In genomic region chr6:69790629-69791028, GRCh38 we compare ENCODE assay signal across 10 cellular contexts. TPM values are rescaled to one million over a fixed set of nuclear protein-coding genes. Genes with fewer than 3 reads are reported as not detected.
DNase-seq lines count a peak whose midpoint lies in the region; ATAC-seq and TF ChIP-seq lines count a peak whose summit lies in the region.
"Had no signal": no experiment of that assay in that cellular context is flagged by ENCODE, and none has a peak within 500 bp of the region (broad histone marks: within the 10 kb centered on the region; RNA-seq: fewer than 3 reads in every experiment).

No MANE protein-coding gene starts in this region.

- H3K27ac ChIP-seq in ascending aorta: peak overlapping the region; percentile 41 to 66
- H3K27ac ChIP-seq in smooth muscle cell (ENCODE audit: low read depth): peak overlapping the region; percentile 75

- H3K27me3 ChIP-seq in ascending aorta: no peaks in the 10 kb centered on the region
- no peaks in the 10 kb centered on the region for H3K27me3 ChIP-seq in smooth muscle cell (ENCODE audit: low read depth)

- ATAC-seq in GM19372 (IDR thresholded peaks at IDR 0.05; ENCODE audit: low read depth, unreplicated experiment) (peak; percentile 20), HG02840 (IDR thresholded peaks at IDR 0.05; ENCODE audit: low FRiP score, unreplicated experiment) (peak; percentile 20), HG02870 (IDR thresholded peaks at IDR 0.05; ENCODE audit: unreplicated experiment) (no peak)

- H3K9ac ChIP-seq in smooth muscle cell (ENCODE audit: low read depth): no peak overlapping the region

- H3K79me2 ChIP-seq in smooth muscle cell (ENCODE audit: low read depth): peaks cover 66% of the 10 kb centered on the region

- H3K9me3 ChIP-seq in ascending aorta: no peaks in the 10 kb centered on the region
- H3K9me3 ChIP-seq in smooth muscle cell (replicated peaks; ENCODE audit: low read depth): no peaks in the 10 kb centered on the region

- no peak overlapping the region for H3K4me3 ChIP-seq in ascending aorta
- H3K4me3 ChIP-seq in smooth muscle cell: no peak overlapping the region

- peak overlapping the region; percentile 3 for H3K4me2 ChIP-seq in smooth muscle cell

- WGBS in smooth muscle cell (ENCODE audit: low lambda C conversion rate): 94% methylated on average over 2 of the region's 2 CpGs

- H3K4me1 ChIP-seq in ascending aorta: peaks cover 0 to 9% of the 10 kb centered on the region in 2 donors
- peaks cover 15% of the 10 kb centered on the region for H3K4me1 ChIP-seq in smooth muscle cell (ENCODE audit: low read depth)

- H3K36me3 ChIP-seq in ascending aorta: peaks cover 0 to 4% of the 10 kb centered on the region in 2 donors
- H3K36me3 ChIP-seq in smooth muscle cell (ENCODE audit: low read depth): peaks cover 4% of the 10 kb centered on the region

- no peak overlapping the region for H2AFZ ChIP-seq in smooth muscle cell (ENCODE audit: low read depth)

- H3F3A ChIP-seq in smooth muscle cell (ENCODE audit: low read depth): no peaks in the 10 kb centered on the region

- DNase-seq in ascending aorta (ENCODE audit: low spot score in 2 of 2) (no peak), smooth muscle cell (lab: John Stamatoyannopoulos, UW; ENCODE audit: unreplicated experiment) (no peak), NCI-H748 treated with DMSO at 0.1 percent for 48 hours (lab: John Stamatoyannopoulos, UW) (no peak)
- DNase-seq in effector CD8-positive, alpha-beta T cell (lab: John Stamatoyannopoulos, UW): no peak
- DNase-seq: activated naive CD4-positive, alpha-beta T cell; CD4-positive, alpha-beta memory T cell; cerebellar nuclear complex had no signal

- peaks cover 25% of the 10 kb centered on the region for H4K20me1 ChIP-seq in smooth muscle cell (ENCODE audit: low read depth)

- TF ChIP-seq CTCF in ascending aorta (IDR thresholded peaks at IDR 0.05) (no peak), smooth muscle cell (IDR thresholded peaks at IDR 0.05; ENCODE audit: borderline replicate concordance, insufficient read depth, poor library complexity, severe bottlenecking) (no peak)

- intact Hi-C loops in ascending aorta (cut with DNase I): loop anchor here (10.0 kb wide), 2 partner anchors 624 to 1156 kb away; partner anchors contain the start of genes ADGRB3 and FAM135A

RNA-seq across cellular contexts. Expression of gene LMBRD1, which starts 6.2 kb away (rescaled TPM):
- total RNA-seq in ascending aorta: 31.1 TPM
- total RNA-seq in smooth muscle cell: 72.4 and 78.5 TPM in 2 replicates
- 22.3 and 33.4 TPM in 2 replicates for polyA plus RNA-seq in smooth muscle cell
